ENCODE assay signal across 9 cellular contexts in genomic region chr20:58895099-58895795, GRCh38. TPM values are rescaled to one million over a fixed set of nuclear protein-coding genes. Genes with fewer than 3 reads are reported as not detected.
DNase-seq lines count a peak whose midpoint lies in the region; ATAC-seq and TF ChIP-seq lines count a peak whose summit lies in the region.
"Had no signal": no experiment of that assay in that cellular context is flagged by ENCODE, and none has a peak within 500 bp of the region (broad histone marks: within the 10 kb centered on the region; RNA-seq: fewer than 3 reads in every experiment).

No MANE protein-coding gene starts in this region.

- H3K27me3 Mint-ChIP-seq in naive thymus-derived CD8-positive, alpha-beta T cell: no peaks in the 10 kb centered on the region

- CTCF ChIA-PET in BJ (lab: Yijun Ruan, JAX): no interaction called here

- POLR2A ChIA-PET in BJ (lab: Charles Lee): no interaction called here
- POLR2A ChIA-PET in naive thymus-derived CD8-positive, alpha-beta T cell (lab: Charles Lee): no interaction called here

- no peak for ATAC-seq in naive thymus-derived CD8-positive, alpha-beta T cell
- no peak for ATAC-seq in HG02571 (IDR thresholded peaks at IDR 0.05; ENCODE audit: unreplicated experiment)

- no peaks in the 10 kb centered on the region for H3K9me2 ChIP-seq in Karpas-422 (replicated peaks; ENCODE audit: insufficient read depth, low read length)

- H3K4me1 ChIP-seq in Karpas-422 (ENCODE audit: low read length) (peaks cover 45% of the 10 kb centered on the region), breast epithelium (peaks cover 13 to 31% of the 10 kb centered on the region in 2 donors)

- H3K4me1 Mint-ChIP-seq in naive thymus-derived CD8-positive, alpha-beta T cell: peaks cover 44 to 83% (median 71%) of the 10 kb centered on the region in 4 donors

- no peak for TF ChIP-seq CTCF in BJ (IDR thresholded peaks at IDR 0.05; ENCODE audit: insufficient read depth, low read depth, low read length)
- no peak for TF ChIP-seq CTCF in breast epithelium (IDR thresholded peaks at IDR 0.05)

- H3K4me3 Mint-ChIP-seq in naive thymus-derived CD8-positive, alpha-beta T cell: peak overlapping the region; percentile 16 to 97 (median 82)

- H3K4me2 ChIP-seq in Karpas-422 (ENCODE audit: low read depth, low read length, poor library complexity, severe bottlenecking): peak overlapping the region; percentile 68

- H3K79me2 ChIP-seq in Karpas-422 (ENCODE audit: low read length): peaks cover 89% of the 10 kb centered on the region

- H3K27me3 ChIP-seq in BJ (ENCODE audit: control insufficient read depth, insufficient read depth, low read length) (no peaks in the 10 kb centered on the region), Karpas-422 (ENCODE audit: low read length) (no peaks in the 10 kb centered on the region), breast epithelium (no peaks in the 10 kb centered on the region)

- H3K9me3 ChIP-seq in Karpas-422 (ENCODE audit: low read length) (no peaks in the 10 kb centered on the region), breast epithelium (no peaks in the 10 kb centered on the region)

- intact Hi-C loops in breast epithelium (cut with DNase I; ENCODE audit: low total_unique reads): loop anchor here (10.0 kb wide), 1 partner anchor 90 kb away; the partner anchor contains the start of gene NELFCD

- no peak for TF ChIP-seq POLR2A in breast epithelium (IDR thresholded peaks at IDR 0.05)

- H3K36me3 Mint-ChIP-seq in naive thymus-derived CD8-positive, alpha-beta T cell: peaks cover 0 to 55% (median 3%) of the 10 kb centered on the region in 3 donors

- H3K9ac ChIP-seq in Karpas-422 (ENCODE audit: low read length): 0 out of 2 replicates have a peak overlapping the region, but pooled peaks have one; percentile 95

- DNase-seq in BJ (ENCODE audit: low read depth) (no peak), Karpas-422 (no peak), breast epithelium (ENCODE audit: low spot score in 2 of 2) (no peak), HT-29 (ENCODE audit: low spot score) (no peak), NCI-H1417 treated with DMSO at 0.1 percent for 48 hours (lab: John Stamatoyannopoulos, UW) (no peak), cortex of kidney (lab: John Stamatoyannopoulos, UW) (no peak)
- DNase-seq in naive thymus-derived CD8-positive, alpha-beta T cell: no peak
- DNase-seq: NCI-H2081 treated with DMSO at 0.1 percent for 48 hours had no signal

- H3K9me3 Mint-ChIP-seq in naive thymus-derived CD8-positive, alpha-beta T cell: no peaks in the 10 kb centered on the region

- H3K27ac Mint-ChIP-seq in naive thymus-derived CD8-positive, alpha-beta T cell: peak overlapping the region; percentile 63 to 94 (median 86)

- H3K27ac ChIP-seq in Karpas-422 (ENCODE audit: low read length): peak overlapping the region; percentile 90; the same call in 1 of the 2 replicates
- peak overlapping the region; percentile 66 to 99 for H3K27ac ChIP-seq in breast epithelium

- H2AFZ ChIP-seq in Karpas-422 (ENCODE audit: low read length): no peak overlapping the region

- no peaks in the 10 kb centered on the region for H3K36me3 ChIP-seq in BJ (ENCODE audit: control insufficient read depth, insufficient read depth, low read length)
- H3K36me3 ChIP-seq in Karpas-422 (ENCODE audit: insufficient read depth, low read length): peaks cover 49% of the 10 kb centered on the region
- no peaks in the 10 kb centered on the region for H3K36me3 ChIP-seq in breast epithelium

- H4K20me1 ChIP-seq in Karpas-422 (ENCODE audit: insufficient read depth, low read depth, low read length): peaks cover 39% of the 10 kb centered on the region

- H3K4me3 ChIP-seq in BJ (ENCODE audit: low read depth, low read length) (peak overlapping the region; percentile 1), Karpas-422 (ENCODE audit: low read length) (no peak overlapping the region), breast epithelium (peak overlapping the region; percentile 1 to 49 (median 2))

RNA-seq across cellular contexts. Expression of gene GNAS, which starts 42.7 kb away (rescaled TPM):
- polyA plus RNA-seq in BJ (2011; rRNA removed): 1,063 and 1,537 TPM in 2 replicates
- polyA minus RNA-seq in BJ (2011; rRNA and poly(A)+ RNA removed): 1,584 and 1,724 TPM in 2 replicates
- 600 and 624 TPM in 2 replicates for total RNA-seq in Karpas-422 (2014; rRNA removed; shearing (Covaris generic); ENCODE audit: low replicate concordance)
- 100 to 1,000 TPM; 448 to 714 (median 570) TPM for total RNA-seq in breast epithelium
- total RNA-seq in naive thymus-derived CD8-positive, alpha-beta T cell: 100 to 1,000 TPM; 695 to 756 TPM
- polyA plus RNA-seq in naive thymus-derived CD8-positive, alpha-beta T cell: 100 to 1,000 TPM; 155 to 247 (median 169) TPM
- total RNA-seq in HT-29 (2014; rRNA removed; shearing (Covaris generic)): 805 and 888 TPM in 2 replicates

RNA-seq across cellular contexts. Expression of gene GNAS-AS1, which starts 44.5 kb away (rescaled TPM):
- 0.42 and 0.45 TPM in 2 replicates for polyA plus RNA-seq in BJ (2011; rRNA removed)
- polyA minus RNA-seq in BJ (2011; rRNA and poly(A)+ RNA removed): 0.15 and 0.57 TPM in 2 replicates
- 4.0 and 6.3 TPM in 2 replicates for total RNA-seq in Karpas-422 (2014; rRNA removed; shearing (Covaris generic); ENCODE audit: low replicate concordance)
- total RNA-seq in breast epithelium: 1 to 10 TPM in 1 of 3 donors, under 1 TPM in 2; 0.48 to 1.5 (median 0.98) TPM
- 1 to 10 TPM; 1.3 TPM for total RNA-seq in naive thymus-derived CD8-positive, alpha-beta T cell
- under 1 TPM in 1 of 3 donors, not detected in 2; 0.14 TPM for polyA plus RNA-seq in naive thymus-derived CD8-positive, alpha-beta T cell
- not detected in 2 replicates for total RNA-seq in HT-29 (2014; rRNA removed; shearing (Covaris generic))
